Comparison of ENCODE assay signal across 10 cellular contexts in the genomic region with DNA sequence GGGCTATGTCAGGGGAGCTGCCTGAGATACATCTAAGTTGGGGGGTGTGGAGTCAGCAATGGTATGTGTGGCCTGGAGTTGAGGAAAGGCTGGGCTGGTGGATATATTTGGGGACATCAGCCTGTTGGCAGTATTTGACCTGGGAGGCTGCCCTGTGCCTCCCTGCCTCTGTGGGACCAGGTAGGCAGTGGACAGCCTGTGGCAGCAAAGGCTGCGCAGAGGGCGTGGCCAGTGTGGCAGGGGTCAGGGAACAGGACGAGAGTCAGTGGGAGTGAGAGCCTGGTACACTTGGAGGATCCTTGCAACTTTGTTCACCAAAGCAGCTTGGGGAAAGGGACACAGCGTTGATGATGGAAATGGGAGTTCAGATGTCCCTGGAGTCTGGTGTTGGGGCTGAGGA. TPM values are rescaled to one million over a fixed set of nuclear protein-coding genes. Genes with fewer than 3 reads are reported as not detected.
DNase-seq lines count a peak whose midpoint lies in the region; ATAC-seq and TF ChIP-seq lines count a peak whose summit lies in the region.
"Had no signal": no experiment of that assay in that cellular context is flagged by ENCODE, and none has a peak within 500 bp of the region (broad histone marks: within the 10 kb centered on the region; RNA-seq: fewer than 3 reads in every experiment).

No MANE protein-coding gene starts in this region.

- TF ChIP-seq POLR2A in stomach (IDR thresholded peaks at IDR 0.05) = no peak

- H3K9me3 ChIP-seq in left lung = no peaks in the 10 kb centered on the region
- H3K9me3 ChIP-seq in stomach = no peaks in the 10 kb centered on the region
- H3K9me3 ChIP-seq: tibial artery had no signal

- TF ChIP-seq EP300 in stomach (IDR thresholded peaks at IDR 0.05) = no peak

- H3K27me3 Mint-ChIP-seq in activated CD4-positive, alpha-beta T cell treated with anti-CD3 and anti-CD28 coated beads, Interleukin-2, amount 10 ng/mL, durations not matched to agents 24 days and 14 days = no peaks in the 10 kb centered on the region
- H3K27me3 Mint-ChIP-seq in activated naive CD8-positive, alpha-beta T cell treated with anti-CD3 and anti-CD28 coated beads, Interleukin-2, amount 50 U/mL, for 24 hours = no peaks in the 10 kb centered on the region

- H3K4me3 Mint-ChIP-seq in activated CD4-positive, alpha-beta T cell treated with anti-CD3 and anti-CD28 coated beads, Interleukin-2, amount 10 ng/mL, durations not matched to agents 24 days and 14 days = peak overlapping the region; percentile 72
- peak overlapping the region; percentile 64 for H3K4me3 Mint-ChIP-seq in activated naive CD8-positive, alpha-beta T cell treated with anti-CD3 and anti-CD28 coated beads, Interleukin-2, amount 50 U/mL, for 24 hours

- no peaks in the 10 kb centered on the region for H3K9me3 Mint-ChIP-seq in activated CD4-positive, alpha-beta T cell treated with anti-CD3 and anti-CD28 coated beads, Interleukin-2, amount 10 ng/mL, durations not matched to agents 24 days and 14 days
- no peaks in the 10 kb centered on the region for H3K9me3 Mint-ChIP-seq in activated naive CD8-positive, alpha-beta T cell treated with anti-CD3 and anti-CD28 coated beads, Interleukin-2, amount 50 U/mL, for 24 hours

- intact Hi-C loops in activated CD4-positive, alpha-beta T cell treated with anti-CD3 and anti-CD28 coated beads, Interleukin-2, amount 10 ng/mL, durations not matched to agents 24 days and 14 days (cut with micrococcal nuclease) = loop anchor here (1.0 to 2.0 kb wide), 3 partner anchors 15 to 48 kb away; a partner anchor contains a TSS
- intact Hi-C loops in left lung (cut with DNase I) (no loop called here), stomach (cut with DNase I; ENCODE audit: low total_unique reads) (no loop called here)

- H3K4me3 ChIP-seq in left lung (no peak overlapping the region), stomach (no peak overlapping the region)
- H3K4me3 ChIP-seq: tibial artery had no signal

- whole genome bisulfite sequencing in stomach, 5 donors = 71 to 90% (median 81%) methylated on average over 4 of the region's 4 CpGs

- DNase-seq in activated CD4-positive, alpha-beta T cell treated with anti-CD3 and anti-CD28 coated beads, Interleukin-2, amount 10 ng/mL, durations not matched to agents 24 days and 14 days = no peak
- no peak for DNase-seq in activated CD4-positive, alpha-beta T cell treated with anti-CD3 and anti-CD28 coated beads for 48 hours
- DNase-seq in activated naive CD8-positive, alpha-beta T cell treated with anti-CD3 and anti-CD28 coated beads, Interleukin-2, amount 50 U/mL, for 24 hours = no peak
- DNase-seq in left lung (peak in 1 of 2 donors; percentile 57), stomach (no peak), SKM-1 treated with dmso at 0.1 percent for 144 hours (lab: John Stamatoyannopoulos, UW; ENCODE audit: unreplicated experiment) (no peak)
- DNase-seq: NCI-H1436 treated with DMSO at 0.1 percent for 48 hours had no signal

- no peak for TF ChIP-seq CTCF in left lung (IDR thresholded peaks at IDR 0.05)
- no peak for TF ChIP-seq CTCF in stomach (IDR thresholded peaks at IDR 0.05)

- H3K27me3 ChIP-seq in left lung (no peaks in the 10 kb centered on the region), stomach (no peaks in the 10 kb centered on the region)
- H3K27me3 ChIP-seq: tibial artery had no signal

- no peak for ATAC-seq in activated naive CD8-positive, alpha-beta T cell treated with anti-CD3 and anti-CD28 coated beads, Interleukin-2, amount 50 U/mL, for 24 hours
- ATAC-seq in left lung (no peak), GM19397 (IDR thresholded peaks at IDR 0.05; ENCODE audit: unreplicated experiment) (no peak), GM21447 (IDR thresholded peaks at IDR 0.05; ENCODE audit: unreplicated experiment) (no peak)

- H3K27ac ChIP-seq in left lung (peak overlapping the region; percentile 71 to 72), stomach (peak overlapping the region; percentile 39 to 75 (median 70))
- H3K27ac ChIP-seq: tibial artery had no signal

- H3K4me1 Mint-ChIP-seq in activated CD4-positive, alpha-beta T cell treated with anti-CD3 and anti-CD28 coated beads, Interleukin-2, amount 10 ng/mL, durations not matched to agents 24 days and 14 days = peaks cover 76% of the 10 kb centered on the region
- peaks cover 60% of the 10 kb centered on the region for H3K4me1 Mint-ChIP-seq in activated naive CD8-positive, alpha-beta T cell treated with anti-CD3 and anti-CD28 coated beads, Interleukin-2, amount 50 U/mL, for 24 hours

- H3K36me3 ChIP-seq in left lung (peaks cover 0 to 72% of the 10 kb centered on the region in 2 donors), stomach (peaks cover 20 to 87% (median 80%) of the 10 kb centered on the region in 4 donors)

- H3K4me1 ChIP-seq in left lung (peaks cover 13 to 55% of the 10 kb centered on the region in 2 donors), stomach (peaks cover 12 to 47% (median 32%) of the 10 kb centered on the region in 4 donors)

- H3K36me3 Mint-ChIP-seq in activated CD4-positive, alpha-beta T cell treated with anti-CD3 and anti-CD28 coated beads, Interleukin-2, amount 10 ng/mL, durations not matched to agents 24 days and 14 days (ENCODE audit: low read depth) = peaks cover 51% of the 10 kb centered on the region
- H3K36me3 Mint-ChIP-seq in activated naive CD8-positive, alpha-beta T cell treated with anti-CD3 and anti-CD28 coated beads, Interleukin-2, amount 50 U/mL, for 24 hours (ENCODE audit: low read depth) = peaks cover 32% of the 10 kb centered on the region

- H3K27ac Mint-ChIP-seq in activated CD4-positive, alpha-beta T cell treated with anti-CD3 and anti-CD28 coated beads, Interleukin-2, amount 10 ng/mL, durations not matched to agents 24 days and 14 days = peak overlapping the region; percentile 90
- H3K27ac Mint-ChIP-seq in activated naive CD8-positive, alpha-beta T cell treated with anti-CD3 and anti-CD28 coated beads, Interleukin-2, amount 50 U/mL, for 24 hours = peak overlapping the region; percentile 90

RNA-seq across cellular contexts. Expression of a gene that starts 15.0 kb away (rescaled TPM):
- 45.6 and 47.0 TPM in 2 replicates for total RNA-seq in activated CD4-positive, alpha-beta T cell treated with anti-CD3 and anti-CD28 coated beads, Interleukin-2, amount 10 ng/mL, durations not matched to agents 24 days and 14 days
- total RNA-seq in left lung = 10 to 100 TPM; 48.7 to 50.4 TPM
- total RNA-seq in stomach = 10 to 100 TPM; 18.7 to 73.0 (median 34.3) TPM
- 10 to 100 TPM; 34.5 to 60.1 (median 60.1) TPM for polyA plus RNA-seq in stomach

RNA-seq across cellular contexts. Expression of a gene that starts 20.8 kb away (rescaled TPM):
- 0.24 and 0.86 TPM in 2 replicates for total RNA-seq in activated CD4-positive, alpha-beta T cell treated with anti-CD3 and anti-CD28 coated beads, Interleukin-2, amount 10 ng/mL, durations not matched to agents 24 days and 14 days
- total RNA-seq in left lung (under 1 TPM; 0.21 to 0.61 TPM), stomach (under 1 TPM in 2 of 5 donors, not detected in 3; 0.37 to 0.58 TPM)
- polyA plus RNA-seq in stomach = under 1 TPM in 2 of 3 donors, not detected in 1; 0.06 to 0.15 TPM
